Comparison of ENCODE assay signal across 1 cellular context in the genomic region with DNA sequence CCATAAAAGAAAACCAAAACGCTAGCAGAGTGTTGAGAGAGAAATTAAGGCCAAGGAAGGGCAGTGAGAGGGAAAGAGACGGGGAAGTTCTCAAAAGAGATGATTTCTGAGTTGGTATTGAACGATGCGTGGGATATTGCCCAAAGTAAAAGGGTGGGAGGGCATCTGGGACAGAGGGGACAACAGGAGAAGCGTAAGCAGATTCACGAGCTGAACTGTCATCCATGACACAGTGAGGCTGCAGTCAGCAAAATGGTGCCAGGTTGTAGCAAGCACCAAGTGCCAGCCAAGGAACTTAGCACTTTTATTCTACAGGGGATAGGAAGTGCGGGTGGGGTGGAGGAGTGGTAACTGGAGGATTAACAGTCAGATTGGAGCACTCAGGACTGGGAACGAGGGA.
TF ChIP-seq lines count a peak whose summit lies in the region.

No MANE protein-coding gene starts in this region.

TF ChIP-seq in GM23338, 12 proteins besides CTCF, POLR2A, EP300 and RAD21 (continued from another document):
- no peak for TF ChIP-seq ZNF331 (CRISPR knock-in tag; IDR thresholded peaks at IDR 0.05; ENCODE audit: low read depth)
- TF ChIP-seq EZH2phosphoT487 (IDR thresholded peaks at IDR 0.05; ENCODE audit: unreplicated experiment): no peak
